ENCODE assay signal across 10 cellular contexts in genomic region chr21:26405735-26406361, GRCh38.
DNase-seq lines count a peak whose midpoint lies in the region; ATAC-seq, FAIRE-seq and TF ChIP-seq lines count a peak whose summit lies in the region.
"Had no signal": no experiment of that assay in that cellular context is flagged by ENCODE, and none has a peak within 500 bp of the region (broad histone marks: within the 10 kb centered on the region; RNA-seq: fewer than 3 reads in every experiment).

No MANE protein-coding gene starts in this region.

- peaks cover 0 to 9% (median 0%) of the 10 kb centered on the region in 7 donors for H3K4me1 Mint-ChIP-seq in naive thymus-derived CD4-positive, alpha-beta T cell
- H3K4me1 Mint-ChIP-seq in effector memory CD8-positive, alpha-beta T cell (ENCODE audit: low read depth in 2 of 2): no peaks in the 10 kb centered on the region

- POLR2A ChIA-PET in GM12878 (lab: Charles Lee): no interaction called here
- POLR2A ChIA-PET in naive thymus-derived CD4-positive, alpha-beta T cell (lab: Charles Lee): no interaction called here

- ATAC-seq in GM12878 (no peak), HG03196 (IDR thresholded peaks at IDR 0.05; ENCODE audit: unreplicated experiment) (no peak), psoas muscle (no peak)
- ATAC-seq in naive thymus-derived CD4-positive, alpha-beta T cell: peak; percentile 64
- ATAC-seq in effector memory CD8-positive, alpha-beta T cell (replicated peaks): no peak

- peak overlapping the region; percentile 23 for H2AFZ ChIP-seq in GM12878 (ENCODE audit: control insufficient read depth, low read depth, low read length)

- no peak for FAIRE-seq in GM12878 (lab: Jason Lieb, UNC)
- FAIRE-seq: TTC549 had no signal

- RAD21 ChIA-PET in GM12878 (lab: Charles Lee; ENCODE audit: unreplicated experiment): no interaction called here

- no peaks in the 10 kb centered on the region for H4K20me1 ChIP-seq in GM12878 (ENCODE audit: control insufficient read depth, insufficient read depth)

- H3K4me3 ChIP-seq in GM12878 (no peak overlapping the region), psoas muscle (no peak overlapping the region)
- no peak overlapping the region for H3K4me3 ChIP-seq in naive thymus-derived CD4-positive, alpha-beta T cell (ENCODE audit: low read length)

- H3K36me3 ChIP-seq in GM12878 (ENCODE audit: control insufficient read depth in 2 of 2, insufficient read depth in 2 of 2, low read length in 1 of 2) (no peaks in the 10 kb centered on the region), psoas muscle (ENCODE audit: insufficient read depth in 1 of 2, low read depth in 1 of 2) (no peaks in the 10 kb centered on the region)
- no peaks in the 10 kb centered on the region for H3K36me3 ChIP-seq in naive thymus-derived CD4-positive, alpha-beta T cell (ENCODE audit: control insufficient read depth in 2 of 3, insufficient read depth in 3 of 3, low read length in 3 of 3)

- H3K27ac Mint-ChIP-seq in naive thymus-derived CD4-positive, alpha-beta T cell: peak overlapping the region in 1 of 9 donors; percentile 35
- no peak overlapping the region for H3K27ac Mint-ChIP-seq in effector memory CD8-positive, alpha-beta T cell

- SMC1A ChIA-PET in GM12878 (lab: Charles Lee; ENCODE audit: uncharacterized antibody, unreplicated experiment): no interaction called here

- peak overlapping the region; percentile 9; the same call in 1 of the 2 replicates for H3K4me2 ChIP-seq in GM12878 (ENCODE audit: control insufficient read depth, insufficient read depth)

- CTCF ChIA-PET in GM12878 (lab: Yijun Ruan, JAX): no interaction called here
- CTCF ChIA-PET in naive thymus-derived CD4-positive, alpha-beta T cell (lab: Charles Lee): no interaction called here

- in situ Hi-C loops in KBM-7 (cut with MboI; ENCODE audit: low pct_unique_long_range_greater_than_20kb, low sequenced_read_pairs): no loop called here
- in situ Hi-C loops in GM12878 (cut with MboI): no loop called here

- H3K36me3 Mint-ChIP-seq in naive thymus-derived CD4-positive, alpha-beta T cell: peaks cover 0 to 3% (median 0%) of the 10 kb centered on the region in 5 donors
- H3K36me3 Mint-ChIP-seq in effector memory CD8-positive, alpha-beta T cell (ENCODE audit: insufficient read depth): no peaks in the 10 kb centered on the region

- TF ChIP-seq POLR2A in GM12878 (IDR thresholded peaks at IDR 0.05; ENCODE audit: low read depth, low read length): no peak

- H3K27ac ChIP-seq in GM12878 (ENCODE audit: control insufficient read depth, insufficient read depth) (no peak overlapping the region), psoas muscle (no peak overlapping the region)
- H3K27ac ChIP-seq in naive thymus-derived CD4-positive, alpha-beta T cell (ENCODE audit: low read depth, low read length): no peak overlapping the region

- no peaks in the 10 kb centered on the region; the same call in 2 of the 3 replicates for H3K9me3 ChIP-seq in GM12878 (replicated peaks; ENCODE audit: control insufficient read depth, insufficient read depth, low read length)
- no peaks in the 10 kb centered on the region for H3K9me3 ChIP-seq in naive thymus-derived CD4-positive, alpha-beta T cell (ENCODE audit: control insufficient read depth in 2 of 3, low read length in 3 of 3)
- H3K9me3 ChIP-seq in psoas muscle: no peaks in the 10 kb centered on the region

- no peak overlapping the region for H3K9ac ChIP-seq in GM12878 (ENCODE audit: control insufficient read depth, insufficient read depth, low read length)

- no peak for TF ChIP-seq EP300 in GM12878 (IDR thresholded peaks at IDR 0.05; ENCODE audit: borderline replicate concordance in 1 of 2, control insufficient read depth in 1 of 2, low read depth in 2 of 2, low read length in 2 of 2)

- H3K27me3 ChIP-seq in GM12878 (replicated peaks in 1 of 2; ENCODE audit: control insufficient read depth in 2 of 2, insufficient read depth in 2 of 2, low read length in 1 of 2) (no peaks in the 10 kb centered on the region), psoas muscle (ENCODE audit: insufficient read depth in 3 of 3, low read length in 2 of 3) (no peaks in the 10 kb centered on the region)
- no peaks in the 10 kb centered on the region for H3K27me3 ChIP-seq in naive thymus-derived CD4-positive, alpha-beta T cell (ENCODE audit: control insufficient read depth in 2 of 2, insufficient read depth in 2 of 2, low read length in 2 of 2)

- no TSS peak for BruUV-seq in GM12878 (replicated peaks; lab: Mats Ljungman, UMichigan)

- peaks cover 0 to 7% (median 4%) of the 10 kb centered on the region in 5 donors for H3K27me3 Mint-ChIP-seq in naive thymus-derived CD4-positive, alpha-beta T cell
- no peaks in the 10 kb centered on the region for H3K27me3 Mint-ChIP-seq in effector memory CD8-positive, alpha-beta T cell

- TF ChIP-seq RAD21 in GM12878 (IDR thresholded peaks at IDR 0.05; ENCODE audit: insufficient read depth, low read depth, low read length): no peak

- H3K4me1 ChIP-seq in GM12878 (ENCODE audit: control insufficient read depth, insufficient read depth, low read length): no peaks in the 10 kb centered on the region
- H3K4me1 ChIP-seq in naive thymus-derived CD4-positive, alpha-beta T cell (ENCODE audit: control insufficient read depth in 2 of 2, insufficient read depth in 2 of 2, low read length in 2 of 2): no peaks in the 10 kb centered on the region
- no peaks in the 10 kb centered on the region for H3K4me1 ChIP-seq in psoas muscle

- TF ChIP-seq CTCF in GM12878 (IDR thresholded peaks at IDR 0.05 in 2 of 3, conservative IDR thresholded peaks at IDR 0.05 in 1 of 3; ENCODE audit: control insufficient read depth in 2 of 3, extremely low read depth in 1 of 3, insufficient read depth in 1 of 3, low read depth in 3 of 3, low read length in 3 of 3) (no peak), psoas muscle (IDR thresholded peaks at IDR 0.05) (no peak)

- peak; percentile 25 for DNase-seq in NCI-H2171 treated with DMSO at 0.1 percent for 48 hours (lab: John Stamatoyannopoulos, UW)
- DNase-seq in NCI-H2171 (lab: John Stamatoyannopoulos, UW): no peak
- peak; percentile 21 for DNase-seq in KBM-7
- no peak for DNase-seq in GM12878 (ENCODE audit: low read depth, low spot score)
- DNase-seq in naive thymus-derived CD4-positive, alpha-beta T cell: no peak
- DNase-seq in psoas muscle: no peak
- DNase-seq in effector memory CD8-positive, alpha-beta T cell: no peak
- DNase-seq: right cardiac atrium had no signal

- intact Hi-C loops in GM12878 (cut with micrococcal nuclease; ENCODE audit: unreplicated experiment) (no loop called here), psoas muscle (cut with DNase I) (no loop called here)
- intact Hi-C loops in naive thymus-derived CD4-positive, alpha-beta T cell (cut with micrococcal nuclease): no loop called here

- no peaks in the 10 kb centered on the region for H3K79me2 ChIP-seq in GM12878 (ENCODE audit: control insufficient read depth, insufficient read depth, low read length)

- peak overlapping the region in 3 of 10 donors; percentile 31 to 37 (median 31) for H3K4me3 Mint-ChIP-seq in naive thymus-derived CD4-positive, alpha-beta T cell
- H3K4me3 Mint-ChIP-seq in effector memory CD8-positive, alpha-beta T cell: no peak overlapping the region

- under 1% methylated on average over 9 of the region's 9 CpGs for whole genome bisulfite sequencing in GM12878 (ENCODE audit: insufficient coverage, insufficient replicate concordance, low lambda C conversion rate, missing lambda C conversion rate)
- WGBS in psoas muscle, 3 donors: 67 to 69% (median 68%) methylated on average over 9 of the region's 9 CpGs

- peaks cover 0 to 5% (median 0%) of the 10 kb centered on the region in 11 donors for H3K9me3 Mint-ChIP-seq in naive thymus-derived CD4-positive, alpha-beta T cell
- peaks cover 6 to 14% of the 10 kb centered on the region in 2 donors for H3K9me3 Mint-ChIP-seq in effector memory CD8-positive, alpha-beta T cell

TF ChIP-seq in GM12878, 131 proteins besides CTCF, POLR2A, EP300 and RAD21 (continues in another document):
- TF ChIP-seq HCFC1 (IDR thresholded peaks at IDR 0.05; ENCODE audit: low read length) (no peak), NR2C1 (IDR thresholded peaks at IDR 0.05) (no peak), ZNF592 (IDR thresholded peaks at IDR 0.05) (no peak), MEF2B (IDR thresholded peaks at IDR 0.05; ENCODE audit: partially characterized antibody, poor library complexity, severe bottlenecking) (no peak)

Comparison
In these comparisons a context has a peak if more than half of its experiments do, and no peak if none do; other contexts are left out.
1. DNase-seq: peak in NCI-H2171 treated with DMSO at 0.1 percent for 48 hours (single experiment) and KBM-7 (single experiment); none in NCI-H2171 (single experiment), GM12878 (single experiment), naive thymus-derived CD4-positive, alpha-beta T cell (0 of 9), psoas muscle (0 of 2) and effector memory CD8-positive, alpha-beta T cell (0 of 3).